1 cellular context compared by ENCODE assay signal in the genomic region with DNA sequence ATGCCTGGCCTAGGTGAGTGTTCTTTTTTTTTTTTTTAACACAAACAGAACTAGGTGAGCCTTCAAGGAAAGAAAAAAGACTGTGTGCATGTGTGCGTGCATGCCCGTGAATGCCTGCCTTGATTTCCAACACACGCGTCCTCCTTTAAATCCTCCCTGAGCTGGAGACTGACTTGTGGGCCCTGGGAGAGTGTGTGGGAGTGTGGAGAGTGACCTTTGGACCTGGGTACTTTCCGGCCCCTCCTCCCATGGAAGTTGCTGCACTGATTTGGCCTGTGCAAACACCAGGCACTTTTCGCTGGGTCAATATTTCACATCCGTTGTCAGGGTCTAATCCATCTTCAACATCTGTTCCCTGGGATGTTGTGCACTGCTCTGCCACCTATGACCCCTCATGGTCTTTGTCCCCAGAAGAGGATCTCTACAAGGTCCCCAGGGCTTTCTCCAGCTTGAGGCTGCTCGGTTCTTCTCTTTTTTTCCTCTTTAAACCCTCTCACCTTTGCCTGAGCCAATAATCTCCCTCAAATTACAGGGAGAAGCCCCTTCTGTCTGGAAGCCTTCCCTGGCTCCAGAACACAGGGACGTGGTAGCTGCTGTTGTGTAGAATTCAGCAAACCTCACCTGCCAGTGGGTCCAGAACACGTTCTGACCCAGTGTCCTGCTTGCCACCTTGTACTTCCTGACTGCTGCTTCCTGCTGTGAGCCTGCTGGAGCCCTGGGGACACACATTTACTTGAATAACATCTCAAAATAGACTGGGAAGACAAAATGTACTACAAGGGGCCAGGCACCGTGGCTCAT.
TF ChIP-seq lines count a peak whose summit lies in the region.

No MANE protein-coding gene starts in this region.

TF ChIP-seq in GM12878, 131 proteins besides CTCF, POLR2A, EP300 and RAD21:
- TF ChIP-seq CREB1 (IDR thresholded peaks at IDR 0.05; ENCODE audit: low read depth) (no peak), POLR2AphosphoS2 (IDR thresholded peaks at IDR 0.05; ENCODE audit: low read depth, low read length) (no peak), IKZF1 (conservative IDR thresholded peaks at IDR 0.05) (peak; percentile 34; the same call in 1 of the 2 replicates), IKZF2 (IDR thresholded peaks at IDR 0.05) (0 out of 4 replicates have a peak, but pooled peaks of 1 of the 2 experiments have one; percentile 18), DPF2 (IDR thresholded peaks at IDR 0.05) (0 out of 2 replicates have a peak, but pooled peaks have one; percentile 22), TARDBP (IDR thresholded peaks at IDR 0.05; ENCODE audit: borderline replicate concordance) (no peak), EED (IDR thresholded peaks at IDR 0.05; ENCODE audit: low read depth) (no peak), FOXK2 (IDR thresholded peaks at IDR 0.05) (peak; percentile 32; the same call in 1 of the 2 replicates), SPI1 (IDR thresholded peaks at IDR 0.05; ENCODE audit: borderline replicate concordance, insufficient read depth, low read depth, low read length) (no peak), GATAD2B (conservative IDR thresholded peaks at IDR 0.05; ENCODE audit: low read depth) (no peak), NR2F1 (conservative IDR thresholded peaks at IDR 0.05) (peak; percentile 64; the same call in 1 of the 2 replicates)
- TF ChIP-seq, protein P1, sequence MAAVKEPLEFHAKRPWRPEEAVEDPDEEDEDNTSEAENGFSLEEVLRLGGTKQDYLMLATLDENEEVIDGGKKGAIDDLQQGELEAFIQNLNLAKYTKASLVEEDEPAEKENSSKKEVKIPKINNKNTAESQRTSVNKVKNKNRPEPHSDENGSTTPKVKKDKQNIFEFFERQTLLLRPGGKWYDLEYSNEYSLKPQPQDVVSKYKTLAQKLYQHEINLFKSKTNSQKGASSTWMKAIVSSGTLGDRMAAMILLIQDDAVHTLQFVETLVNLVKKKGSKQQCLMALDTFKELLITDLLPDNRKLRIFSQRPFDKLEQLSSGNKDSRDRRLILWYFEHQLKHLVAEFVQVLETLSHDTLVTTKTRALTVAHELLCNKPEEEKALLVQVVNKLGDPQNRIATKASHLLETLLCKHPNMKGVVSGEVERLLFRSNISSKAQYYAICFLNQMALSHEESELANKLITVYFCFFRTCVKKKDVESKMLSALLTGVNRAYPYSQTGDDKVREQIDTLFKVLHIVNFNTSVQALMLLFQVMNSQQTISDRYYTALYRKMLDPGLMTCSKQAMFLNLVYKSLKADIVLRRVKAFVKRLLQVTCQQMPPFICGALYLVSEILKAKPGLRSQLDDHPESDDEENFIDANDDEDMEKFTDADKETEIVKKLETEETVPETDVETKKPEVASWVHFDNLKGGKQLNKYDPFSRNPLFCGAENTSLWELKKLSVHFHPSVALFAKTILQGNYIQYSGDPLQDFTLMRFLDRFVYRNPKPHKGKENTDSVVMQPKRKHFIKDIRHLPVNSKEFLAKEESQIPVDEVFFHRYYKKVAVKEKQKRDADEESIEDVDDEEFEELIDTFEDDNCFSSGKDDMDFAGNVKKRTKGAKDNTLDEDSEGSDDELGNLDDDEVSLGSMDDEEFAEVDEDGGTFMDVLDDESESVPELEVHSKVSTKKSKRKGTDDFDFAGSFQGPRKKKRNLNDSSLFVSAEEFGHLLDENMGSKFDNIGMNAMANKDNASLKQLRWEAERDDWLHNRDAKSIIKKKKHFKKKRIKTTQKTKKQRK (IDR thresholded peaks at IDR 0.05; ENCODE audit: low read depth, low read length): no peak
